In genomic region chr22:49865156-49865555, GRCh38 we compare ENCODE assay signal across 25 cellular contexts.
"Had no signal": no experiment of that assay in that cellular context is flagged by ENCODE, and none has a peak within 500 bp of the region (broad histone marks: within the 10 kb centered on the region; RNA-seq: fewer than 3 reads in every experiment).

No MANE protein-coding gene starts in this region.

- H3K4me1 ChIP-seq: esophagus muscularis mucosa, neural progenitor cell, parathyroid adenoma, prostate gland, testis, tibial artery, vagina had no signal

- H3K9ac ChIP-seq: neural progenitor cell, parathyroid adenoma had no signal

- H3K27me3 ChIP-seq: heart right ventricle, left lung, neural progenitor cell, right atrium auricular region, testis, tibial artery, vagina had no signal

- H3K4me2 ChIP-seq: neural progenitor cell had no signal

- H3K4me3 ChIP-seq: coronary artery, esophagus muscularis mucosa, heart right ventricle, left lung, neural progenitor cell, prostate gland, right atrium auricular region, testis, tibial artery, vagina had no signal

- H3K9me3 ChIP-seq: prostate gland, testis had no signal

- H3K36me3 ChIP-seq: prostate gland, right atrium auricular region had no signal

- DNase-seq: dermis blood vessel endothelial cell; effector memory CD4-positive, alpha-beta T cell; foreskin melanocyte; glutamatergic neuron; heart right ventricle; hippocampal formation; left cardiac atrium; left lung; mesenchymal stem cell; midbrain; naive thymus-derived CD4-positive, alpha-beta T cell; stimulated activated CD4-positive, alpha-beta T cell treated with anti-CD3 and anti-CD28 coated beads, Interleukin-4, amount 100 ng/mL, for 4 hours; stimulated activated naive CD8-positive, alpha-beta T cell treated with anti-CD3 and anti-CD28 coated beads, Interleukin-15, Interleukin-2, amounts not matched to agents 100 U/mL and 50 U/mL, for 24 hours; substantia nigra; testis had no signal

- ATAC-seq: heart right ventricle; left cardiac atrium; left lung; naive thymus-derived CD4-positive, alpha-beta T cell; sciatic nerve; stimulated activated memory B cell treated with anti-CD40 and anti-IgM and Interleukin-4, amounts not matched to agents 10 μg/mL and 1 μg/mL and 100 μg/mL, for 72 hours; stimulated activated naive CD8-positive, alpha-beta T cell treated with anti-CD3 and anti-CD28 coated beads, Interleukin-15, Interleukin-2, amounts not matched to agents 100 U/mL and 50 U/mL, for 24 hours had no signal

- H3K27ac ChIP-seq: coronary artery, esophagus muscularis mucosa, heart right ventricle, left lung, neural progenitor cell, parathyroid adenoma, prostate gland, right atrium auricular region, testis, tibial artery, vagina had no signal
